ENCODE assay signal across 9 cellular contexts in genomic region chr14:61469771-61470170, GRCh38.
DNase-seq lines count a peak whose midpoint lies in the region; ATAC-seq and TF ChIP-seq lines count a peak whose summit lies in the region.
"Had no signal": no experiment of that assay in that cellular context is flagged by ENCODE, and none has a peak within 500 bp of the region (broad histone marks: within the 10 kb centered on the region; RNA-seq: fewer than 3 reads in every experiment).

No MANE protein-coding gene starts in this region.

- CTCF ChIA-PET in activated naive CD4-positive, alpha-beta T cell treated with anti-CD3 and anti-CD28 coated beads, Interleukin-2, amount 10 ng/mL, durations not matched to agents 7 days and 5 days (lab: Charles Lee) = interaction anchor here (1.0 to 4.2 kb wide), 8 partner anchors 9 to 435 kb away, joined by 3 to 25 read pairs (median 4); no protein-coding TSS in a partner anchor
- CTCF ChIA-PET in RWPE1 (lab: Yijun Ruan, JAX) = interaction anchor here (1.0 to 2.0 kb wide), 2 partner anchors 147 to 368 kb away, joined by 3 to 8 read pairs; no protein-coding TSS in a partner anchor

- no peaks in the 10 kb centered on the region for H3K9me3 ChIP-seq in esophagus squamous epithelium

- TF ChIP-seq POLR2A in esophagus squamous epithelium (IDR thresholded peaks at IDR 0.05) = no peak

- TF ChIP-seq CTCF in RWPE1 (conservative IDR thresholded peaks at IDR 0.05; ENCODE audit: low read depth) = no peak
- TF ChIP-seq CTCF in esophagus squamous epithelium (IDR thresholded peaks at IDR 0.05) = no peak

- no peaks in the 10 kb centered on the region for H3K9me3 Mint-ChIP-seq in activated naive CD4-positive, alpha-beta T cell treated with anti-CD3 and anti-CD28 coated beads, Interleukin-2, amount 10 ng/mL, durations not matched to agents 7 days and 5 days
- no peaks in the 10 kb centered on the region for H3K9me3 Mint-ChIP-seq in stimulated activated naive CD8-positive, alpha-beta T cell treated with anti-CD3 and anti-CD28 coated beads, Interleukin-15, amount 100 ng/mL, for 72 hours

- no peak for DNase-seq in activated naive CD4-positive, alpha-beta T cell treated with anti-CD3 and anti-CD28 coated beads, Interleukin-2, amount 10 ng/mL, durations not matched to agents 7 days and 5 days
- DNase-seq in activated naive CD4-positive, alpha-beta T cell treated with Interleukin-2 at 50 U/mL for 16 hours = no peak
- DNase-seq in RWPE1 (ENCODE audit: low spot score) = no peak
- DNase-seq in esophagus squamous epithelium (lab: John Stamatoyannopoulos, UW) = no peak
- DNase-seq in stimulated activated naive CD8-positive, alpha-beta T cell treated with anti-CD3 and anti-CD28 coated beads, Interleukin-15, amount 100 ng/mL, for 72 hours = no peak
- DNase-seq in dedifferentiated amniotic fluid mesenchymal stem cell (ENCODE audit: extremely low spot score) = no peak
- no peak for DNase-seq in DMS79 treated with DMSO at 0.1 percent for 48 hours (lab: John Stamatoyannopoulos, UW)
- DNase-seq: activated gamma-delta T cell treated with Interleukin-2 at 50 U/mL for 16 hours had no signal

- peaks cover 12 to 91% (median 68%) of the 10 kb centered on the region in 3 donors for H3K4me1 ChIP-seq in esophagus squamous epithelium

- H3K27ac ChIP-seq in RWPE1 = peak overlapping the region; percentile 70
- peak overlapping the region in 3 of 4 donors; percentile 46 to 79 (median 66) for H3K27ac ChIP-seq in esophagus squamous epithelium

- H3K27me3 Mint-ChIP-seq in activated naive CD4-positive, alpha-beta T cell treated with anti-CD3 and anti-CD28 coated beads, Interleukin-2, amount 10 ng/mL, durations not matched to agents 7 days and 5 days = no peaks in the 10 kb centered on the region
- no peaks in the 10 kb centered on the region for H3K27me3 Mint-ChIP-seq in stimulated activated naive CD8-positive, alpha-beta T cell treated with anti-CD3 and anti-CD28 coated beads, Interleukin-15, amount 100 ng/mL, for 72 hours

- ATAC-seq in stimulated activated naive CD8-positive, alpha-beta T cell treated with anti-CD3 and anti-CD28 coated beads, Interleukin-15, amount 100 ng/mL, for 72 hours = no peak
- no peak for ATAC-seq in GM21515 (IDR thresholded peaks at IDR 0.05; ENCODE audit: unreplicated experiment)

- 74 to 92% methylated on average over 4 to 6 of the region's 6 CpGs for WGBS in esophagus squamous epithelium, 2 donors

- no peaks in the 10 kb centered on the region for H3K36me3 ChIP-seq in esophagus squamous epithelium

- peaks cover 75% of the 10 kb centered on the region for H3K4me1 Mint-ChIP-seq in activated naive CD4-positive, alpha-beta T cell treated with anti-CD3 and anti-CD28 coated beads, Interleukin-2, amount 10 ng/mL, durations not matched to agents 7 days and 5 days
- peaks cover 95% of the 10 kb centered on the region for H3K4me1 Mint-ChIP-seq in stimulated activated naive CD8-positive, alpha-beta T cell treated with anti-CD3 and anti-CD28 coated beads, Interleukin-15, amount 100 ng/mL, for 72 hours

- POLR2A ChIA-PET in RWPE1 (lab: Yijun Ruan, JAX; ENCODE audit: low non-redundant PET) = no interaction called here

- H3K4me3 ChIP-seq in esophagus squamous epithelium = no peak overlapping the region

- H3K27me3 ChIP-seq in esophagus squamous epithelium = no peaks in the 10 kb centered on the region

- H3K36me3 Mint-ChIP-seq in activated naive CD4-positive, alpha-beta T cell treated with anti-CD3 and anti-CD28 coated beads, Interleukin-2, amount 10 ng/mL, durations not matched to agents 7 days and 5 days = peaks cover 74% of the 10 kb centered on the region

- no peak overlapping the region for H3K4me3 Mint-ChIP-seq in activated naive CD4-positive, alpha-beta T cell treated with anti-CD3 and anti-CD28 coated beads, Interleukin-2, amount 10 ng/mL, durations not matched to agents 7 days and 5 days
- peak overlapping the region in 1 of 2 donors; percentile 47 for H3K4me3 Mint-ChIP-seq in stimulated activated naive CD8-positive, alpha-beta T cell treated with anti-CD3 and anti-CD28 coated beads, Interleukin-15, amount 100 ng/mL, for 72 hours

- H3K27ac Mint-ChIP-seq in activated naive CD4-positive, alpha-beta T cell treated with anti-CD3 and anti-CD28 coated beads, Interleukin-2, amount 10 ng/mL, durations not matched to agents 7 days and 5 days = peak overlapping the region; percentile 95
- peak overlapping the region; percentile 29 to 52 for H3K27ac Mint-ChIP-seq in stimulated activated naive CD8-positive, alpha-beta T cell treated with anti-CD3 and anti-CD28 coated beads, Interleukin-15, amount 100 ng/mL, for 72 hours

- intact Hi-C loops in esophagus squamous epithelium (cut with DNase I) = loop anchor here (10.0 kb wide), 2 partner anchors 225 to 265 kb away; partner anchors contain the start of gene HIF1A
